ENCODE assay signal across 8 cellular contexts in genomic region chr9:85941617-85941930, GRCh38. TPM values are rescaled to one million over a fixed set of nuclear protein-coding genes. Genes with fewer than 3 reads are reported as not detected.
A peak's percentile ranks its signal among the peaks of the same experiment; 100 is the strongest.
DNase-seq lines count a peak whose midpoint lies in the region; ATAC-seq and TF ChIP-seq lines count a peak whose summit lies in the region.

No MANE protein-coding gene starts in this region.

- H3K36me3 ChIP-seq in mammary epithelial cell (ENCODE audit: insufficient read depth, low read length) = peaks cover 12% of the 10 kb centered on the region

- no peak for TF ChIP-seq CTCF in mammary epithelial cell (conservative IDR thresholded peaks at IDR 0.05 in 1 of 2, IDR thresholded peaks at IDR 0.05 in 1 of 2; ENCODE audit: extremely low read depth in 1 of 2, insufficient read depth in 1 of 2, low read depth in 1 of 2, low read length in 2 of 2)
- TF ChIP-seq CTCF in mesothelial cell of epicardium (IDR thresholded peaks at IDR 0.05; ENCODE audit: unreplicated experiment) = no peak

- H3K27ac ChIP-seq in mammary epithelial cell (ENCODE audit: insufficient read depth, low read depth, low read length) = peak overlapping the region; percentile 74

- no peak for DNase-seq in stimulated activated naive CD8-positive, alpha-beta T cell treated with anti-CD3 and anti-CD28 coated beads, Interleukin-15, amount 100 ng/mL, for 72 hours
- no peak for DNase-seq in stimulated activated naive CD8-positive, alpha-beta T cell treated with anti-CD3 and anti-CD28 coated beads, Interleukin-15, Interleukin-2, amounts not matched to agents 100 U/mL and 50 U/mL, for 24 hours
- no peak for DNase-seq in mammary epithelial cell
- no peak for DNase-seq in mesothelial cell of epicardium (ENCODE audit: low spot score in 2 of 2, unreplicated experiment in 2 of 2)
- DNase-seq in NCI-H1417 (lab: John Stamatoyannopoulos, UW) = no peak
- no peak for DNase-seq in effector CD8-positive, alpha-beta T cell (lab: John Stamatoyannopoulos, UW)

- H3K4me2 ChIP-seq in mammary epithelial cell (ENCODE audit: insufficient read depth, low read depth, low read length) = peak overlapping the region; percentile 84

- BruUV-seq in mammary epithelial cell (replicated peaks; lab: Mats Ljungman, UMichigan) = no TSS peak

- H3K4me1 Mint-ChIP-seq in stimulated activated naive CD8-positive, alpha-beta T cell treated with anti-CD3 and anti-CD28 coated beads, Interleukin-15, amount 100 ng/mL, for 72 hours = peaks cover 15% of the 10 kb centered on the region
- peaks cover 11% of the 10 kb centered on the region for H3K4me1 Mint-ChIP-seq in mesothelial cell of epicardium

- ATAC-seq in stimulated activated naive CD8-positive, alpha-beta T cell treated with anti-CD3 and anti-CD28 coated beads, Interleukin-15, amount 100 ng/mL, for 72 hours = no peak
- ATAC-seq in stimulated activated naive CD8-positive, alpha-beta T cell treated with anti-CD3 and anti-CD28 coated beads, Interleukin-15, Interleukin-2, amounts not matched to agents 100 U/mL and 50 U/mL, for 24 hours = no peak
- ATAC-seq in HG03135 (IDR thresholded peaks at IDR 0.05; ENCODE audit: unreplicated experiment) (no peak), GM19397 (IDR thresholded peaks at IDR 0.05; ENCODE audit: unreplicated experiment) (no peak)

- no peaks in the 10 kb centered on the region for H3K27me3 Mint-ChIP-seq in stimulated activated naive CD8-positive, alpha-beta T cell treated with anti-CD3 and anti-CD28 coated beads, Interleukin-15, amount 100 ng/mL, for 72 hours
- no peaks in the 10 kb centered on the region for H3K27me3 Mint-ChIP-seq in mesothelial cell of epicardium (ENCODE audit: low read depth)

- peak overlapping the region; percentile 87 for H3K9ac ChIP-seq in mammary epithelial cell (ENCODE audit: insufficient read depth, low read length)

- peaks cover 55% of the 10 kb centered on the region for H3K79me2 ChIP-seq in mammary epithelial cell (ENCODE audit: insufficient read depth, low read length)

- no peaks in the 10 kb centered on the region for H3K27me3 ChIP-seq in mammary epithelial cell (ENCODE audit: insufficient read depth, low read length)

- H3K4me3 Mint-ChIP-seq in stimulated activated naive CD8-positive, alpha-beta T cell treated with anti-CD3 and anti-CD28 coated beads, Interleukin-15, amount 100 ng/mL, for 72 hours = peak overlapping the region in 1 of 2 donors; percentile 93
- H3K4me3 Mint-ChIP-seq in mesothelial cell of epicardium = no peak overlapping the region

- in situ Hi-C loops in mammary epithelial cell (cut with MboI; ENCODE audit: low sequenced_read_pairs in 2 of 2) = no loop called here

- H3K4me3 ChIP-seq in mammary epithelial cell (replicated peaks in 1 of 3; ENCODE audit: insufficient read depth in 1 of 3, low read depth in 2 of 3, low read length in 3 of 3) = peak overlapping the region; percentile 75 to 94 (median 84)

- peak overlapping the region; percentile 93 for H2AFZ ChIP-seq in mammary epithelial cell (ENCODE audit: low read depth, low read length)

- CTCF ChIA-PET in mammary epithelial cell (lab: Charles Lee; ENCODE audit: low non-redundant PET) = no interaction called here

- no peaks in the 10 kb centered on the region for H3K9me3 ChIP-seq in mammary epithelial cell (replicated peaks; ENCODE audit: insufficient read depth, low read length)

- WGBS in mammary epithelial cell (ENCODE audit: low coverage, missing lambda C conversion rate) = 2% methylated on average over 14 of the region's 15 CpGs

- H3K9me3 Mint-ChIP-seq in stimulated activated naive CD8-positive, alpha-beta T cell treated with anti-CD3 and anti-CD28 coated beads, Interleukin-15, amount 100 ng/mL, for 72 hours = no peaks in the 10 kb centered on the region
- peaks cover 3% of the 10 kb centered on the region for H3K9me3 Mint-ChIP-seq in mesothelial cell of epicardium

- dilution Hi-C loops in mammary epithelial cell (cut with HindIII; ENCODE audit: low sequenced_read_pairs) = no loop called here

- intact Hi-C loops in mammary epithelial cell (cut with micrococcal nuclease) = loop anchor here (5.0 to 10.0 kb wide), 2 partner anchors 199 to 343 kb away; partner anchors contain the start of genes AGTPBP1 and ISCA1

- H3K4me1 ChIP-seq in mammary epithelial cell (ENCODE audit: insufficient read depth, low read length) = peaks cover 22% of the 10 kb centered on the region

- peak overlapping the region; percentile 94 to 97 for H3K27ac Mint-ChIP-seq in stimulated activated naive CD8-positive, alpha-beta T cell treated with anti-CD3 and anti-CD28 coated beads, Interleukin-15, amount 100 ng/mL, for 72 hours
- peak overlapping the region; percentile 87 for H3K27ac Mint-ChIP-seq in mesothelial cell of epicardium

- peaks cover 12% of the 10 kb centered on the region for H3K36me3 Mint-ChIP-seq in mesothelial cell of epicardium

- no peaks in the 10 kb centered on the region for H4K20me1 ChIP-seq in mammary epithelial cell (ENCODE audit: insufficient read depth, low read length)

RNA-seq across cellular contexts. Expression of gene NAA35, which starts 0.6 kb away (rescaled TPM):
- total RNA-seq in mammary epithelial cell = 10 to 100 TPM; 37.7 to 38.0 TPM
- polyA plus RNA-seq in mammary epithelial cell = 21.1 TPM
- 17.8 TPM for polyA minus RNA-seq in mammary epithelial cell
- total RNA-seq in mesothelial cell of epicardium = 35.0 to 38.4 TPM (median 36.5 TPM) in 3 replicates
